8 cellular contexts compared by ENCODE assay signal in genomic region chr1:167219646-167220536, GRCh38. TPM values are rescaled to one million over a fixed set of nuclear protein-coding genes. Genes with fewer than 3 reads are reported as not detected.
DNase-seq lines count a peak whose midpoint lies in the region; ATAC-seq and TF ChIP-seq lines count a peak whose summit lies in the region.

No MANE protein-coding gene starts in this region.

- H3K36me3 Mint-ChIP-seq in CD4-positive, alpha-beta T cell (ENCODE audit: low read depth): peaks cover 20% of the 10 kb centered on the region
- H3K36me3 Mint-ChIP-seq in activated CD4-positive, alpha-beta memory T cell treated with anti-CD3 and anti-CD28 coated beads, Interleukin-2, amount 10 ng/mL, durations not matched to agents 7 days and 5 days (ENCODE audit: low read depth): peaks cover 7% of the 10 kb centered on the region

- H3K27me3 Mint-ChIP-seq in CD4-positive, alpha-beta T cell: no peaks in the 10 kb centered on the region
- no peaks in the 10 kb centered on the region for H3K27me3 Mint-ChIP-seq in activated CD4-positive, alpha-beta memory T cell treated with anti-CD3 and anti-CD28 coated beads, Interleukin-2, amount 10 ng/mL, durations not matched to agents 7 days and 5 days

- peak overlapping the region; percentile 99 for H3K4me3 Mint-ChIP-seq in CD4-positive, alpha-beta T cell
- peak overlapping the region; percentile 91 for H3K4me3 Mint-ChIP-seq in activated CD4-positive, alpha-beta memory T cell treated with anti-CD3 and anti-CD28 coated beads, Interleukin-2, amount 10 ng/mL, durations not matched to agents 7 days and 5 days

- POLR2A ChIA-PET in CD4-positive, alpha-beta T cell (lab: Charles Lee): interaction anchor here (0.7 to 5.0 kb wide), 46 partner anchors 9 to 715 kb away, joined by 3 to 90 read pairs (median 4); partner anchors contain the start of genes CD247, CREG1, GPA33 and MPZL1
- POLR2A ChIA-PET in activated CD4-positive, alpha-beta memory T cell treated with anti-CD3 and anti-CD28 coated beads, Interleukin-2, amount 10 ng/mL, durations not matched to agents 7 days and 5 days (lab: Charles Lee): interaction anchor here (0.7 to 3.5 kb wide), 49 partner anchors 9 to 1006 kb away, joined by 3 to 47 read pairs (median 4); partner anchors contain the start of genes CD247, CREG1, DCAF6 and GPA33

- H3K9me3 ChIP-seq in CD4-positive, alpha-beta T cell (ENCODE audit: control insufficient read depth, low read length): no peaks in the 10 kb centered on the region
- H3K9me3 ChIP-seq in lower lobe of right lung: no peaks in the 10 kb centered on the region

- peak overlapping the region; percentile 87 for H3K27ac ChIP-seq in CD4-positive, alpha-beta T cell (ENCODE audit: low read depth, low read length)
- H3K27ac ChIP-seq in HL-60 (replicated peaks) (peak overlapping the region; percentile 97), lower lobe of right lung (peak overlapping the region; percentile 86)

- H3K4me3 ChIP-seq in HL-60 (replicated peaks; ENCODE audit: insufficient read depth, low read length): peak overlapping the region; percentile 82
- peak overlapping the region; percentile 98 for H3K4me3 ChIP-seq in lower lobe of right lung

- intact Hi-C loops in CD4-positive, alpha-beta T cell (cut with DNase I, micrococcal nuclease): loop anchor here (2.0 to 10.0 kb wide), 10 partner anchors 125 to 965 kb away; partner anchors contain the start of genes DCAF6 (in 2 of the 2), MPC2 (in 2 of the 2), CREG1 (in 1 of the 2) and GPA33 (in 1 of the 2)
- intact Hi-C loops in lower lobe of right lung (cut with DNase I): no loop called here

- CTCF ChIA-PET in CD4-positive, alpha-beta T cell (lab: Charles Lee): interaction anchor here (0.6 to 2.6 kb wide), 28 partner anchors 9 to 717 kb away, joined by 3 to 20 read pairs (median 4); partner anchors contain the start of genes CD247, DCAF6 and MPC2
- CTCF ChIA-PET in activated CD4-positive, alpha-beta memory T cell treated with anti-CD3 and anti-CD28 coated beads, Interleukin-2, amount 10 ng/mL, durations not matched to agents 7 days and 5 days (lab: Charles Lee): interaction anchor here (0.5 to 3.2 kb wide), 61 partner anchors 9 to 716 kb away, joined by 3 to 33 read pairs (median 5); partner anchors contain the start of genes CD247, CREG1, DCAF6 and POGK

- no peak for TF ChIP-seq CTCF in CD4-positive, alpha-beta T cell (IDR thresholded peaks at IDR 0.05)
- TF ChIP-seq CTCF in HL-60 (IDR thresholded peaks at IDR 0.05; ENCODE audit: insufficient read depth, low read length) (no peak), lower lobe of right lung (IDR thresholded peaks at IDR 0.05) (no peak)

- H3K27ac Mint-ChIP-seq in CD4-positive, alpha-beta T cell: peak overlapping the region; percentile 94
- H3K27ac Mint-ChIP-seq in activated CD4-positive, alpha-beta memory T cell treated with anti-CD3 and anti-CD28 coated beads, Interleukin-2, amount 10 ng/mL, durations not matched to agents 7 days and 5 days: peak overlapping the region; percentile 93

- H3K9me3 Mint-ChIP-seq in CD4-positive, alpha-beta T cell: no peaks in the 10 kb centered on the region
- no peaks in the 10 kb centered on the region for H3K9me3 Mint-ChIP-seq in activated CD4-positive, alpha-beta memory T cell treated with anti-CD3 and anti-CD28 coated beads, Interleukin-2, amount 10 ng/mL, durations not matched to agents 7 days and 5 days

- H3K4me1 ChIP-seq in lower lobe of right lung: peaks cover 32% of the 10 kb centered on the region

- H3K27me3 ChIP-seq in CD4-positive, alpha-beta T cell (ENCODE audit: control insufficient read depth, insufficient read depth, low read length): no peaks in the 10 kb centered on the region
- H3K27me3 ChIP-seq in HL-60 (ENCODE audit: insufficient read depth, poor library complexity, severe bottlenecking) (no peaks in the 10 kb centered on the region), lower lobe of right lung (ENCODE audit: low read depth) (no peaks in the 10 kb centered on the region)

- H3K36me3 ChIP-seq in lower lobe of right lung: no peaks in the 10 kb centered on the region

- peak; percentile 62 for ATAC-seq in CD4-positive, alpha-beta T cell (ENCODE audit: poor library complexity)
- ATAC-seq in GM19463 (IDR thresholded peaks at IDR 0.05; ENCODE audit: unreplicated experiment) (peak; percentile 30), lower lobe of right lung (peak; percentile 70 to 79)

- DNase-seq in CD4-positive, alpha-beta T cell: peak; percentile 86 to 94 (median 88)
- peak; percentile 47 to 88 for DNase-seq in HL-60 (ENCODE audit: low read depth in 1 of 2, low spot score in 1 of 2)
- peak; percentile 100 for DNase-seq in NCI-H82 treated with DMSO at 0.1 percent for 48 hours (lab: John Stamatoyannopoulos, UW; ENCODE audit: unreplicated experiment)
- peak; percentile 91 for DNase-seq in activated CD4-positive, alpha-beta memory T cell treated with anti-CD3 and anti-CD28 coated beads, Interleukin-2, amount 10 ng/mL, durations not matched to agents 7 days and 5 days
- DNase-seq in effector CD4-positive, alpha-beta T cell: peak; percentile 89
- peak; percentile 92 for DNase-seq in lower lobe of right lung
- peak; percentile 79 to 85 (median 80) for DNase-seq in stimulated activated CD4-positive, alpha-beta T cell treated with anti-CD3 and anti-CD28 coated beads, TNF-alpha, amount 100 ng/mL, for 4 hours (ENCODE audit: low read depth in 3 of 3)

- H3K4me1 Mint-ChIP-seq in CD4-positive, alpha-beta T cell (ENCODE audit: low read depth): peaks cover 34% of the 10 kb centered on the region
- peaks cover 35% of the 10 kb centered on the region for H3K4me1 Mint-ChIP-seq in activated CD4-positive, alpha-beta memory T cell treated with anti-CD3 and anti-CD28 coated beads, Interleukin-2, amount 10 ng/mL, durations not matched to agents 7 days and 5 days

RNA-seq across cellular contexts. Expression of gene POU2F1, which starts 0.8 kb away (rescaled TPM):
- 10 to 100 TPM; 27.0 to 28.6 TPM for total RNA-seq in CD4-positive, alpha-beta T cell
- 10 to 100 TPM; 17.4 to 20.4 TPM for total RNA-seq in activated CD4-positive, alpha-beta memory T cell treated with anti-CD3 and anti-CD28 coated beads, Interleukin-2, amount 10 ng/mL, durations not matched to agents 7 days and 5 days
- total RNA-seq in lower lobe of right lung: 20.1 TPM

Comparison
In these comparisons a context has a peak if more than half of its experiments do, and no peak if none do; other contexts are left out.
1. Peak in every context shown above with its lines: DNase-seq, ATAC-seq, H3K4me3 ChIP-seq and H3K27ac ChIP-seq.